In genomic region chr17:41750866-41751265, GRCh38 we compare ENCODE assay signal across 25 cellular contexts. TPM values are rescaled to one million over a fixed set of nuclear protein-coding genes. Genes with fewer than 3 reads are reported as not detected.
DNase-seq lines count a peak whose midpoint lies in the region; ATAC-seq and TF ChIP-seq lines count a peak whose summit lies in the region.
"Had no signal": no experiment of that assay in that cellular context is flagged by ENCODE, and none has a peak within 500 bp of the region (broad histone marks: within the 10 kb centered on the region; RNA-seq: fewer than 3 reads in every experiment).

No MANE protein-coding gene starts in this region.

- no peak for TF ChIP-seq CTCF in progenitor cell of endocrine pancreas (IDR thresholded peaks at IDR 0.05; ENCODE audit: unreplicated experiment)

- H3K4me1 Mint-ChIP-seq in progenitor cell of endocrine pancreas (ENCODE audit: low read depth), result no peaks in the 10 kb centered on the region

- H3K27me3 Mint-ChIP-seq in progenitor cell of endocrine pancreas, result peaks cover 4% of the 10 kb centered on the region

- ATAC-seq in GM21528 (IDR thresholded peaks at IDR 0.05; ENCODE audit: low FRiP score, unreplicated experiment), result no peak
- ATAC-seq in HG02588 (IDR thresholded peaks at IDR 0.05; ENCODE audit: unreplicated experiment), result no peak
- ATAC-seq: CD8-positive, alpha-beta T cell; GM12878; Panc1 had no signal

- H3K9me3 Mint-ChIP-seq in progenitor cell of endocrine pancreas (ENCODE audit: low read depth), result no peaks in the 10 kb centered on the region
- H3K9me3 Mint-ChIP-seq: CD8-positive, alpha-beta T cell had no signal

- peak; percentile 51 for DNase-seq in DMS 273 treated with DMSO at 0.1 percent for 48 hours (lab: John Stamatoyannopoulos, UW)
- peak; percentile 28 for DNase-seq in NCI-H69 (lab: John Stamatoyannopoulos, UW)
- DNase-seq in cerebellum (ENCODE audit: low spot score), result peak; percentile 73
- no peak for DNase-seq in progenitor cell of endocrine pancreas (ENCODE audit: low spot score, unreplicated experiment)
- DNase-seq in EL, result no peak
- DNase-seq: CD8-positive, alpha-beta T cell; DMS53; GDM1; HCEC 1CT; NCI-H1048; NCI-H1417; NCI-H1694; NCI-H2029 treated with DMSO at 0.1 percent for 48 hours; NCI-H226; NCI-H510A; NCI-H774; SHP77 treated with DMSO at 0.1 percent for 48 hours; T-helper 1 cell had no signal

- peaks cover 7% of the 10 kb centered on the region for H3K36me3 Mint-ChIP-seq in progenitor cell of endocrine pancreas (ENCODE audit: insufficient read depth)
- H3K36me3 Mint-ChIP-seq: CD8-positive, alpha-beta T cell had no signal

- peak overlapping the region; percentile 67 for H3K27ac Mint-ChIP-seq in progenitor cell of endocrine pancreas
- H3K27ac Mint-ChIP-seq: CD8-positive, alpha-beta T cell had no signal

- no peak overlapping the region for H3K4me3 Mint-ChIP-seq in progenitor cell of endocrine pancreas (ENCODE audit: low read depth)
- H3K4me3 Mint-ChIP-seq: CD8-positive, alpha-beta T cell had no signal

RNA-seq across cellular contexts. Expression of gene HAP1, which starts 16.4 kb away (rescaled TPM):
- 1.5 TPM for total RNA-seq in cerebellum
- 13.7 and 14.9 TPM in 2 replicates for total RNA-seq in progenitor cell of endocrine pancreas
- total RNA-seq: CD8-positive, alpha-beta T cell; GM12878 had no signal

RNA-seq across cellular contexts. Expression of gene JUP, which starts 35.6 kb away (rescaled TPM):
- total RNA-seq in cerebellum (38.9 TPM), progenitor cell of endocrine pancreas (195 and 199 TPM in 2 replicates)

RNA-seq across cellular contexts. Expression of gene GAST, which starts 38.7 kb away (rescaled TPM):
- not detected for total RNA-seq in cerebellum
- total RNA-seq in progenitor cell of endocrine pancreas, result 28.1 and 32.0 TPM in 2 replicates
- total RNA-seq: A673; CD8-positive, alpha-beta T cell; Daoy; GM12878; H1 had no signal

Comparison
In these comparisons a context has a peak if more than half of its experiments do, and no peak if none do; other contexts are left out.
1. DNase-seq: peak in DMS 273 treated with DMSO at 0.1 percent for 48 hours (single experiment), NCI-H69 (single experiment) and cerebellum (single experiment); none in progenitor cell of endocrine pancreas (single experiment) and EL (single experiment).
2. RNA of gene GAST, which starts 38.7 kb away (total RNA-seq): 28.1 to 32.0 TPM in progenitor cell of endocrine pancreas; not detected in cerebellum (single experiment); every median in the first group is over 10 times any median in the second.